ENCODE assay signal across 8 cellular contexts in the genomic region with DNA sequence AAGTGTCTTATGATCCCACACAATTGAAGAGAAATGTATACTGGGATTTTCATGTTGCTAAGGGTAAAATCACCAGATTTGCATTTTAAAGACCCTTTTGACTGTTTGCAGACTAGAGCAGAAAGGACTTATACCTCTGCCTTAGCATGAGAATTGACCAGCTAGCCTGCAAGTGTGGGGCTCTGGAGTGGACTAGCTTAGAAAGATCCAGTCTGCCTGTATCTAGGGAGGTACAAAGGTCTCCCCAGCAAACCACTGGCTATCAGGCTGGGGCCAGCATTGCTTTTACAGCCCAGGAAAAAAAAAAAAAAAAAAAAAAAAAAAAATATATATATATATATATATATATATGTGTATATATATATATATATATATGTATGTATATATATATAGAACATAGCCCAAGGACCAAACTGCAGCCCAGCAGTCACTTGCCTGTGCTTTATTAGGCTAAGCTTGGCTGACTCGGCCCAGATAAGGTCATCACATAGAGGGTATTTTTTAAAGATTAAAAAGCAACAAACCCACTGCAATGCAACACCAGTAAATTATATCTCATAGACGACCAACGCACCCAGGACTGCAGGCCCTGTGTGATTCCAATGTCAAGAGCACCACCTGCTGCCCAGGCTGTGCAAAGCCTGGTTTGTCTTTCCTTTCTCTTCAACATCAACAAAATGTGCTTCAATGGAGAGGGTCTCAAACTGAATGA.
DNase-seq lines count a peak whose midpoint lies in the region; ATAC-seq, FAIRE-seq and TF ChIP-seq lines count a peak whose summit lies in the region.

No MANE protein-coding gene starts in this region.

- no peak overlapping the region for H3K9ac ChIP-seq in Loucy (ENCODE audit: low read depth, low read length, poor library complexity, severe bottlenecking)
- H3K9ac ChIP-seq in K562 (ENCODE audit: insufficient read depth in 1 of 2, low read depth in 2 of 2, low read length in 2 of 2) = no peak overlapping the region

- DNase-seq in activated naive CD4-positive, alpha-beta T cell treated with Interleukin-2 at 50 U/mL for 16 hours = peak; percentile 16
- DNase-seq in activated naive CD4-positive, alpha-beta T cell (lab: John Stamatoyannopoulos, UW) = no peak
- DNase-seq in RKO (ENCODE audit: low spot score) (peak; percentile 70), K562 (ENCODE audit: extremely low read depth in 1 of 4, low spot score in 3 of 4) (peak; percentile 51 to 77 (median 62)), iPS-NIHi7 (ENCODE audit: extremely low spot score) (peak; percentile 74)
- peak in 3 of 4 experiments; percentile 1 to 25 (median 5) for DNase-seq in stimulated activated CD4-positive, alpha-beta T cell treated with anti-CD3 and anti-CD28 coated beads, Interleukin-1b, Interleukin-23, amount 100 ng/mL, for 24 hours (ENCODE audit: low read depth in 4 of 4, low spot score in 1 of 4)

- H3K4me3 ChIP-seq in HEK293 (ENCODE audit: low read depth, low read length) (no peak overlapping the region), Loucy (ENCODE audit: low read length, poor library complexity, severe bottlenecking) (no peak overlapping the region), K562 (no peak overlapping the region)

- intact Hi-C loops in K562 (cut with micrococcal nuclease) = loop anchor here (5.0 kb wide), 2 partner anchors 293 to 733 kb away; no protein-coding TSS in a partner anchor

- TF ChIP-seq RAD21 in K562 (CRISPR knock-in tag; conservative IDR thresholded peaks at IDR 0.05 in 1 of 2, IDR thresholded peaks at IDR 0.05 in 1 of 2) = peak; percentile 96 to 97

- TF ChIP-seq POLR2A in K562 (conservative IDR thresholded peaks at IDR 0.05) = no peak

- H3F3A ChIP-seq in Loucy (ENCODE audit: low read depth) = no peaks in the 10 kb centered on the region

- H3K4me2 ChIP-seq in Loucy (ENCODE audit: low read depth, low read length, poor library complexity, severe bottlenecking) (no peak overlapping the region), K562 (ENCODE audit: insufficient read depth, low read length) (no peak overlapping the region)

- no peak overlapping the region for H2AFZ ChIP-seq in Loucy (ENCODE audit: low read length)
- H2AFZ ChIP-seq in K562 (ENCODE audit: low read depth, low read length) = no peak overlapping the region

- H3K36me3 ChIP-seq in HEK293 (ENCODE audit: control insufficient read depth in 2 of 2, insufficient read depth in 1 of 2, low read length in 2 of 2) (no peaks in the 10 kb centered on the region), Loucy (ENCODE audit: insufficient read depth, low read length) (no peaks in the 10 kb centered on the region), K562 (ENCODE audit: control insufficient read depth, insufficient read depth, low read length) (no peaks in the 10 kb centered on the region)

- in situ Hi-C loops in K562 (cut with MboI) = no loop called here

- WGBS in K562 (ENCODE audit: insufficient coverage, low coverage, missing lambda C conversion rate) = 2% methylated on average over 3 of the region's 3 CpGs

- H3K9me1 ChIP-seq in K562 (ENCODE audit: control insufficient read depth, insufficient read depth, low read length) = no peaks in the 10 kb centered on the region

- TF ChIP-seq EP300 in K562 (IDR thresholded peaks at IDR 0.05; ENCODE audit: low read length) = no peak

- CTCF ChIA-PET in HEK293 (lab: Yijun Ruan, JAX) = interaction anchor here (0.5 to 1.3 kb wide), 7 partner anchors 21 to 735 kb away, joined by 3 to 8 read pairs (median 3); no protein-coding TSS in a partner anchor
- CTCF ChIA-PET in K562 (lab: Yijun Ruan, JAX; ENCODE audit: low intra/inter-chr PET ratio) = interaction anchor here (1.6 kb wide), 1 partner anchor 735 kb away, joined by 4 read pairs; no protein-coding TSS in a partner anchor

- BruUV-seq in K562 (replicated peaks; lab: Mats Ljungman, UMichigan) = no TSS peak

- H3K79me2 ChIP-seq in Loucy (ENCODE audit: insufficient read depth, low read length) = no peaks in the 10 kb centered on the region
- no peaks in the 10 kb centered on the region for H3K79me2 ChIP-seq in K562 (ENCODE audit: control insufficient read depth, insufficient read depth, low read length)

- FAIRE-seq in K562 (lab: Jason Lieb, UNC) = peak; percentile 87

- H3K4me1 ChIP-seq in HEK293 (ENCODE audit: control insufficient read depth, insufficient read depth, low read length) = no peaks in the 10 kb centered on the region
- no peaks in the 10 kb centered on the region for H3K4me1 ChIP-seq in Loucy (ENCODE audit: insufficient read depth, low read length, poor library complexity, severe bottlenecking)
- H3K4me1 ChIP-seq in K562 (replicated peaks in 1 of 2; ENCODE audit: control insufficient read depth in 2 of 2, insufficient read depth in 2 of 2, low read length in 2 of 2) = no peaks in the 10 kb centered on the region

- H3K9me2 ChIP-seq in Loucy (replicated peaks; ENCODE audit: low read depth, low read length) = no peaks in the 10 kb centered on the region

- TF ChIP-seq CTCF in HEK293 (tag by site-specific recombination; IDR thresholded peaks at IDR 0.05) (peak; percentile 54), Loucy (conservative IDR thresholded peaks at IDR 0.05; ENCODE audit: low read length) (peak; percentile 96), K562 (IDR thresholded peaks at IDR 0.05 in 2 of 3, conservative IDR thresholded peaks at IDR 0.05 in 1 of 3; ENCODE audit: insufficient read depth in 2 of 3, low read depth in 1 of 3, low read length in 3 of 3) (peak; percentile 75 to 95 (median 93))

- H4K20me1 ChIP-seq in Loucy (ENCODE audit: insufficient read depth, low read length, poor library complexity, severe bottlenecking) (no peaks in the 10 kb centered on the region), K562 (replicated peaks; ENCODE audit: control insufficient read depth, insufficient read depth, low read length) (no peaks in the 10 kb centered on the region)

- ATAC-seq in K562 = peak; percentile 97

- no peak overlapping the region for H3K27ac ChIP-seq in HEK293 (ENCODE audit: extremely low read depth, low read depth, low read length)
- H3K27ac ChIP-seq in K562 (ENCODE audit: extremely low read depth, low read depth, low read length) = no peak overlapping the region

- H3K9me3 ChIP-seq in HEK293 (ENCODE audit: control insufficient read depth, insufficient read depth, low read depth, low read length) (no peaks in the 10 kb centered on the region), Loucy (ENCODE audit: insufficient read depth, low read depth, low read length) (no peaks in the 10 kb centered on the region), K562 (replicated peaks; ENCODE audit: control insufficient read depth, insufficient read depth, low read depth, low read length) (no peaks in the 10 kb centered on the region)

- POLR2A ChIA-PET in HEK293 (lab: Yijun Ruan, JAX) = interaction anchor here (0.7 kb wide), 1 partner anchor 23 kb away, joined by 5 read pairs; no protein-coding TSS in a partner anchor
- POLR2A ChIA-PET in K562 (lab: Yijun Ruan, JAX) = no interaction called here

- H3K27me3 ChIP-seq in Loucy (ENCODE audit: insufficient read depth, low read length, poor library complexity, severe bottlenecking) (no peaks in the 10 kb centered on the region), K562 (ENCODE audit: control insufficient read depth in 2 of 2, insufficient read depth in 2 of 2, low read length in 2 of 2) (peaks cover 0 to 9% of the 10 kb centered on the region in 2 experiments; a peak in 1 of 5 replicates)

TF ChIP-seq in HEK293, 187 proteins besides CTCF, POLR2A, EP300 and RAD21:
- peak; percentile 86 for TF ChIP-seq ZNF654 (tag by site-specific recombination; IDR thresholded peaks at IDR 0.05; ENCODE audit: low read depth)
- TF ChIP-seq, protein P1, sequence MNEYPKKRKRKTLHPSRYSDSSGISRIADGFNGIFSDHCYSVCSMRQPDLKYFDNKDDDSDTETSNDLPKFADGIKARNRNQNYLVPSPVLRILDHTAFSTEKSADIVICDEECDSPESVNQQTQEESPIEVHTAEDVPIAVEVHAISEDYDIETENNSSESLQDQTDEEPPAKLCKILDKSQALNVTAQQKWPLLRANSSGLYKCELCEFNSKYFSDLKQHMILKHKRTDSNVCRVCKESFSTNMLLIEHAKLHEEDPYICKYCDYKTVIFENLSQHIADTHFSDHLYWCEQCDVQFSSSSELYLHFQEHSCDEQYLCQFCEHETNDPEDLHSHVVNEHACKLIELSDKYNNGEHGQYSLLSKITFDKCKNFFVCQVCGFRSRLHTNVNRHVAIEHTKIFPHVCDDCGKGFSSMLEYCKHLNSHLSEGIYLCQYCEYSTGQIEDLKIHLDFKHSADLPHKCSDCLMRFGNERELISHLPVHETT (tag by site-specific recombination; IDR thresholded peaks at IDR 0.05) = no peak
TF ChIP-seq in HEK293: peak in this region for 1.

TF ChIP-seq in K562, 482 proteins besides CTCF, POLR2A, EP300 and RAD21 (continues in another document):
- TF ChIP-seq MEIS2 (IDR thresholded peaks at IDR 0.05; ENCODE audit: partially characterized antibody) = peak; percentile 23
- TF ChIP-seq STAG1 (CRISPR knock-in tag; IDR thresholded peaks at IDR 0.05; ENCODE audit: borderline replicate concordance) = peak; percentile 61; the same call in 1 of the 2 replicates
- TF ChIP-seq, protein P2, sequence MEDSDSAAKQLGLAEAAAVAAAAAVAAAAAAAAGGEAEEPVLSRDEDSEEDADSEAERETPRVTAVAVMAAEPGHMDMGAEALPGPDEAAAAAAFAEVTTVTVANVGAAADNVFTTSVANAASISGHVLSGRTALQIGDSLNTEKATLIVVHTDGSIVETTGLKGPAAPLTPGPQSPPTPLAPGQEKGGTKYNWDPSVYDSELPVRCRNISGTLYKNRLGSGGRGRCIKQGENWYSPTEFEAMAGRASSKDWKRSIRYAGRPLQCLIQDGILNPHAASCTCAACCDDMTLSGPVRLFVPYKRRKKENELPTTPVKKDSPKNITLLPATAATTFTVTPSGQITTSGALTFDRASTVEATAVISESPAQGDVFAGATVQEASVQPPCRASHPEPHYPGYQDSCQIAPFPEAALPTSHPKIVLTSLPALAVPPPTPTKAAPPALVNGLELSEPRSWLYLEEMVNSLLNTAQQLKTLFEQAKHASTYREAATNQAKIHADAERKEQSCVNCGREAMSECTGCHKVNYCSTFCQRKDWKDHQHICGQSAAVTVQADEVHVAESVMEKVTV (CRISPR knock-in tag; IDR thresholded peaks at IDR 0.05) = peak; percentile 94
- peak; percentile 88 for TF ChIP-seq SMC3 (conservative IDR thresholded peaks at IDR 0.05; ENCODE audit: insufficient read depth, low read depth, low read length)
- TF ChIP-seq ZFX (CRISPR knock-in tag; IDR thresholded peaks at IDR 0.05) = no peak

Comparison
In these comparisons a context has a peak if more than half of its experiments do, and no peak if none do; other contexts are left out.
1. DNase-seq: peak in activated naive CD4-positive, alpha-beta T cell treated with Interleukin-2 at 50 U/mL for 16 hours (single experiment), RKO (single experiment), K562 (4 of 4), iPS-NIHi7 (single experiment) and stimulated activated CD4-positive, alpha-beta T cell treated with anti-CD3 and anti-CD28 coated beads, Interleukin-1b, Interleukin-23, amount 100 ng/mL, for 24 hours (3 of 4); none in activated naive CD4-positive, alpha-beta T cell (0 of 4).
2. Peak in every context shown above with its lines, with median percentiles within 50 percentile points of each other: CTCF ChIP-seq.